In genomic region chr7:113414636-113415035, GRCh38 we compare ENCODE assay signal across 16 cellular contexts.
A peak's percentile ranks its signal among the peaks of the same experiment; 100 is the strongest.
DNase-seq lines count a peak whose midpoint lies in the region; TF ChIP-seq lines count a peak whose summit lies in the region.
"Had no signal": no experiment of that assay in that cellular context is flagged by ENCODE, and none has a peak within 500 bp of the region (broad histone marks: within the 10 kb centered on the region; RNA-seq: fewer than 3 reads in every experiment).

No MANE protein-coding gene starts in this region.

- H3K27ac ChIP-seq in 22Rv1 (peak overlapping the region; percentile 62), VCaP (peak overlapping the region; percentile 96)

- TF ChIP-seq CTCF in 22Rv1 (IDR thresholded peaks at IDR 0.05) (no peak), LNCaP clone FGC (IDR thresholded peaks at IDR 0.05; ENCODE audit: control insufficient read depth, extremely low read depth, insufficient read depth) (no peak), VCaP (conservative IDR thresholded peaks at IDR 0.05) (no peak)

- DNase-seq in NCI-H1417 treated with DMSO at 0.1 percent for 48 hours (lab: John Stamatoyannopoulos, UW) (peak; percentile 94), NCI-H1417 (lab: John Stamatoyannopoulos, UW) (no peak), LNCaP clone FGC (ENCODE audit: low read depth) (peak; percentile 86), NCI-H2081 treated with DMSO at 0.1 percent for 48 hours (lab: John Stamatoyannopoulos, UW) (no peak)
- no peak for DNase-seq in activated CD8-positive, alpha-beta memory T cell treated with anti-CD3 and anti-CD28 coated beads for 24 hours
- DNase-seq: C1 segment of cervical spinal cord; Caco-2; CD4-positive, alpha-beta memory T cell; DMS53; DMS79 treated with DMSO at 0.1 percent for 48 hours; GF-D8; GOT3; HFFc6 had no signal

- H3K4me3 ChIP-seq in LNCaP clone FGC (ENCODE audit: low read depth, low read length) = 0 out of 2 replicates have a peak overlapping the region, but pooled peaks have one; percentile 18
- H3K4me3 ChIP-seq: HAP-1 had no signal

Comparison
In these comparisons a context has a peak if more than half of its experiments do, and no peak if none do; other contexts are left out.
1. DNase-seq: peak in NCI-H1417 treated with DMSO at 0.1 percent for 48 hours (single experiment) and LNCaP clone FGC (single experiment); none in NCI-H1417 (0 of 3), NCI-H2081 treated with DMSO at 0.1 percent for 48 hours (single experiment) and activated CD8-positive, alpha-beta memory T cell treated with anti-CD3 and anti-CD28 coated beads for 24 hours (single experiment).